Comparison of ENCODE assay signal across 1 cellular context in the genomic region with DNA sequence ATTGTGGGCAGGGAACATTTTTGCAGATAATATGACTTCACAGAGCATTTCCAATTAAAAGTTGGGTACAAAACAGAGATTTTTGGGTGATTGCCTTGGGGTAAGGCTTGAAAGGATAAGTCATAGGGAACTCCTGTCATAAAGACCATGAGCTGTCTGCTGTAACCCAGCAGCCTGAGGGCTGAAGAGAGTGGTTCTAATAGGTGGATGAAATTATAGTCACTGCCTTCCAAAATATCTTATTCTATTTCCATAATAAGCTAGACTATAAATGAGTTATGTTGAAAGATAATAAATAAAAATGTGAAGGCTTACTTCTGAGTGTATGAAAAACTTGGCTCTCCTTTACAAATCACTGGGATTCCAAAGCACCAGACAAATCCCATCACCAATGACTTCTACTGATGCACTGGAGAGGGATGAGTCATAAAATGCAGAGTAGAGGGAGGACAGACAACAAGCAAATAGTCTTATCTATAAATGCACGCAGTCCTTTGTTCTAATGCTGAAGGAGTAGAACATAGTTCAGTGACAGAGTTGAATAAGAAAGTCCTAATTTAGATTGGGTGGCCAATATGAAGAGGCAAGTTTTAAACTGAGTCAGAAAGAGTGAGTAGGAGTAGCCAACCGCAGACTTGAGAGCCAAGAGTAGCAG.
TF ChIP-seq lines count a peak whose summit lies in the region.

No MANE protein-coding gene starts in this region.

TF ChIP-seq in GM23338, 12 proteins besides CTCF, POLR2A, EP300 and RAD21:
- TF ChIP-seq, protein P1, sequence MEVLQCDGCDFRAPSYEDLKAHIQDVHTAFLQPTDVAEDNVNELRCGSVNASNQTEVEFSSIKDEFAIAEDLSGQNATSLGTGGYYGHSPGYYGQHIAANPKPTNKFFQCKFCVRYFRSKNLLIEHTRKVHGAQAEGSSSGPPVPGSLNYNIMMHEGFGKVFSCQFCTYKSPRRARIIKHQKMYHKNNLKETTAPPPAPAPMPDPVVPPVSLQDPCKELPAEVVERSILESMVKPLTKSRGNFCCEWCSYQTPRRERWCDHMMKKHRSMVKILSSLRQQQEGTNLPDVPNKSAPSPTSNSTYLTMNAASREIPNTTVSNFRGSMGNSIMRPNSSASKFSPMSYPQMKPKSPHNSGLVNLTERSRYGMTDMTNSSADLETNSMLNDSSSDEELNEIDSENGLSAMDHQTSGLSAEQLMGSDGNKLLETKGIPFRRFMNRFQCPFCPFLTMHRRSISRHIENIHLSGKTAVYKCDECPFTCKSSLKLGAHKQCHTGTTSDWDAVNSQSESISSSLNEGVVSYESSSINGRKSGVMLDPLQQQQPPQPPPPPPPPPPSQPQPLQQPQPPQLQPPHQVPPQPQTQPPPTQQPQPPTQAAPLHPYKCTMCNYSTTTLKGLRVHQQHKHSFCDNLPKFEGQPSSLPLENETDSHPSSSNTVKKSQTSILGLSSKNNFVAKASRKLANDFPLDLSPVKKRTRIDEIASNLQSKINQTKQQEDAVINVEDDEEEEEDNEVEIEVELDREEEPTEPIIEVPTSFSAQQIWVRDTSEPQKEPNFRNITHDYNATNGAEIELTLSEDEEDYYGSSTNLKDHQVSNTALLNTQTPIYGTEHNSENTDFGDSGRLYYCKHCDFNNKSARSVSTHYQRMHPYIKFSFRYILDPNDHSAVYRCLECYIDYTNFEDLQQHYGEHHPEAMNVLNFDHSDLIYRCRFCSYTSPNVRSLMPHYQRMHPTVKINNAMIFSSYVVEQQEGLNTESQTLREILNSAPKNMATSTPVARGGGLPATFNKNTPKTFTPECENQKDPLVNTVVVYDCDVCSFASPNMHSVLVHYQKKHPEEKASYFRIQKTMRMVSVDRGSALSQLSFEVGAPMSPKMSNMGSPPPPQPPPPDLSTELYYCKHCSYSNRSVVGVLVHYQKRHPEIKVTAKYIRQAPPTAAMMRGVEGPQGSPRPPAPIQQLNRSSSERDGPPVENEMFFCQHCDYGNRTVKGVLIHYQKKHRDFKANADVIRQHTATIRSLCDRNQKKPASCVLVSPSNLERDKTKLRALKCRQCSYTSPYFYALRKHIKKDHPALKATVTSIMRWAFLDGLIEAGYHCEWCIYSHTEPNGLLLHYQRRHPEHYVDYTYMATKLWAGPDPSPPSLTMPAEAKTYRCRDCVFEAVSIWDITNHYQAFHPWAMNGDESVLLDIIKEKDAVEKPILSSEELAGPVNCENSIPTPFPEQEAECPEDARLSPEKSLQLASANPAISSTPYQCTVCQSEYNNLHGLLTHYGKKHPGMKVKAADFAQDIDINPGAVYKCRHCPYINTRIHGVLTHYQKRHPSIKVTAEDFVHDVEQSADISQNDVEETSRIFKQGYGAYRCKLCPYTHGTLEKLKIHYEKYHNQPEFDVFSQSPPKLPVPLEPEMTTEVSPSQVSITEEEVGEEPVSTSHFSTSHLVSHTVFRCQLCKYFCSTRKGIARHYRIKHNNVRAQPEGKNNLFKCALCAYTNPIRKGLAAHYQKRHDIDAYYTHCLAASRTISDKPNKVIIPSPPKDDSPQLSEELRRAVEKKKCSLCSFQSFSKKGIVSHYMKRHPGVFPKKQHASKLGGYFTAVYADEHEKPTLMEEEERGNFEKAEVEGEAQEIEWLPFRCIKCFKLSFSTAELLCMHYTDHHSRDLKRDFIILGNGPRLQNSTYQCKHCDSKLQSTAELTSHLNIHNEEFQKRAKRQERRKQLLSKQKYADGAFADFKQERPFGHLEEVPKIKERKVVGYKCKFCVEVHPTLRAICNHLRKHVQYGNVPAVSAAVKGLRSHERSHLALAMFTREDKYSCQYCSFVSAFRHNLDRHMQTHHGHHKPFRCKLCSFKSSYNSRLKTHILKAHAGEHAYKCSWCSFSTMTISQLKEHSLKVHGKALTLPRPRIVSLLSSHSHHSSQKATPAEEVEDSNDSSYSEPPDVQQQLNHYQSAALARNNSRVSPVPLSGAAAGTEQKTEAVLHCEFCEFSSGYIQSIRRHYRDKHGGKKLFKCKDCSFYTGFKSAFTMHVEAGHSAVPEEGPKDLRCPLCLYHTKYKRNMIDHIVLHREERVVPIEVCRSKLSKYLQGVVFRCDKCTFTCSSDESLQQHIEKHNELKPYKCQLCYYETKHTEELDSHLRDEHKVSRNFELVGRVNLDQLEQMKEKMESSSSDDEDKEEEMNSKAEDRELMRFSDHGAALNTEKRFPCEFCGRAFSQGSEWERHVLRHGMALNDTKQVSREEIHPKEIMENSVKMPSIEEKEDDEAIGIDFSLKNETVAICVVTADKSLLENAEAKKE (CRISPR knock-in tag; IDR thresholded peaks at IDR 0.05): no peak
- TF ChIP-seq STAT1 (IDR thresholded peaks at IDR 0.05; ENCODE audit: unreplicated experiment) (no peak), NANOG (IDR thresholded peaks at IDR 0.05; ENCODE audit: borderline replicate concordance) (no peak), ZNF114 (CRISPR knock-in tag; IDR thresholded peaks at IDR 0.05) (no peak), EZH2phosphoT487 (IDR thresholded peaks at IDR 0.05; ENCODE audit: unreplicated experiment) (no peak), ZNF331 (CRISPR knock-in tag; IDR thresholded peaks at IDR 0.05; ENCODE audit: low read depth) (no peak), POLR2AphosphoS5 (IDR thresholded peaks at IDR 0.05; ENCODE audit: low read depth) (no peak), EZH2 (IDR thresholded peaks at IDR 0.05; ENCODE audit: low read depth, unreplicated experiment) (no peak), CREB1 (CRISPR knock-in tag; IDR thresholded peaks at IDR 0.05; ENCODE audit: low read depth) (no peak), JUNB (IDR thresholded peaks at IDR 0.05; ENCODE audit: unreplicated experiment) (no peak)
- TF ChIP-seq, protein P2, sequence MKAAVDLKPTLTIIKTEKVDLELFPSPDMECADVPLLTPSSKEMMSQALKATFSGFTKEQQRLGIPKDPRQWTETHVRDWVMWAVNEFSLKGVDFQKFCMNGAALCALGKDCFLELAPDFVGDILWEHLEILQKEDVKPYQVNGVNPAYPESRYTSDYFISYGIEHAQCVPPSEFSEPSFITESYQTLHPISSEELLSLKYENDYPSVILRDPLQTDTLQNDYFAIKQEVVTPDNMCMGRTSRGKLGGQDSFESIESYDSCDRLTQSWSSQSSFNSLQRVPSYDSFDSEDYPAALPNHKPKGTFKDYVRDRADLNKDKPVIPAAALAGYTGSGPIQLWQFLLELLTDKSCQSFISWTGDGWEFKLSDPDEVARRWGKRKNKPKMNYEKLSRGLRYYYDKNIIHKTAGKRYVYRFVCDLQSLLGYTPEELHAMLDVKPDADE (IDR thresholded peaks at IDR 0.05): no peak
- TF ChIP-seq, protein P3, sequence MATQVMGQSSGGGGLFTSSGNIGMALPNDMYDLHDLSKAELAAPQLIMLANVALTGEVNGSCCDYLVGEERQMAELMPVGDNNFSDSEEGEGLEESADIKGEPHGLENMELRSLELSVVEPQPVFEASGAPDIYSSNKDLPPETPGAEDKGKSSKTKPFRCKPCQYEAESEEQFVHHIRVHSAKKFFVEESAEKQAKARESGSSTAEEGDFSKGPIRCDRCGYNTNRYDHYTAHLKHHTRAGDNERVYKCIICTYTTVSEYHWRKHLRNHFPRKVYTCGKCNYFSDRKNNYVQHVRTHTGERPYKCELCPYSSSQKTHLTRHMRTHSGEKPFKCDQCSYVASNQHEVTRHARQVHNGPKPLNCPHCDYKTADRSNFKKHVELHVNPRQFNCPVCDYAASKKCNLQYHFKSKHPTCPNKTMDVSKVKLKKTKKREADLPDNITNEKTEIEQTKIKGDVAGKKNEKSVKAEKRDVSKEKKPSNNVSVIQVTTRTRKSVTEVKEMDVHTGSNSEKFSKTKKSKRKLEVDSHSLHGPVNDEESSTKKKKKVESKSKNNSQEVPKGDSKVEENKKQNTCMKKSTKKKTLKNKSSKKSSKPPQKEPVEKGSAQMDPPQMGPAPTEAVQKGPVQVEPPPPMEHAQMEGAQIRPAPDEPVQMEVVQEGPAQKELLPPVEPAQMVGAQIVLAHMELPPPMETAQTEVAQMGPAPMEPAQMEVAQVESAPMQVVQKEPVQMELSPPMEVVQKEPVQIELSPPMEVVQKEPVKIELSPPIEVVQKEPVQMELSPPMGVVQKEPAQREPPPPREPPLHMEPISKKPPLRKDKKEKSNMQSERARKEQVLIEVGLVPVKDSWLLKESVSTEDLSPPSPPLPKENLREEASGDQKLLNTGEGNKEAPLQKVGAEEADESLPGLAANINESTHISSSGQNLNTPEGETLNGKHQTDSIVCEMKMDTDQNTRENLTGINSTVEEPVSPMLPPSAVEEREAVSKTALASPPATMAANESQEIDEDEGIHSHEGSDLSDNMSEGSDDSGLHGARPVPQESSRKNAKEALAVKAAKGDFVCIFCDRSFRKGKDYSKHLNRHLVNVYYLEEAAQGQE (IDR thresholded peaks at IDR 0.05; ENCODE audit: unreplicated experiment): no peak
